In the genomic region with DNA sequence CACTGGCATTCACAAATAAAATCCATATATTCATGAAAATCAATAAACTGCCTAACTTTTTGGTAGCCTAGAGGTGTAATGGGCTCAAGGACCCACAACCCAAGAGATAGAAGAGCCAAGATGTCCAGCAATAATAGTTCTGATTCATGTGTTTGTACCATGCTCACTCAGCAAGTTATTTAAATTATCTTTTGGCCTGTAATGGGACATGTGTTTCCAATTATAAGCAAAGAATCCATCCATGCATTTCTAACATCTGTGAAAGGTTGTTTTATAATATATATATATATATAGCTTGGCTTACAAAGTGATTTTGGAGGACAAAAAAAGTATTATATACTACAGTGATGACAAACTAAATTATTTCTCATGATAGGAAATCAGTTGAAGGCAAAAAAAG, we compare ENCODE assay signal across 28 cellular contexts. TPM values are rescaled to one million over a fixed set of nuclear protein-coding genes. Genes with fewer than 3 reads are reported as not detected.
"Had no signal": no experiment of that assay in that cellular context is flagged by ENCODE, and none has a peak within 500 bp of the region (broad histone marks: within the 10 kb centered on the region; RNA-seq: fewer than 3 reads in every experiment).

No MANE protein-coding gene starts in this region.

- H3K9ac ChIP-seq: parathyroid adenoma had no signal

- H3K79me2 ChIP-seq: parathyroid adenoma had no signal

- H3K27me3 ChIP-seq: foreskin keratinocyte, spleen, testis, tibial nerve, upper lobe of right lung, vagina had no signal

- H3K4me1 Mint-ChIP-seq: endodermal cell; immature natural killer cell; stimulated activated naive CD8-positive, alpha-beta T cell treated with anti-CD3 and anti-CD28 coated beads, Interleukin-15, amount 100 ng/mL, for 72 hours had no signal

- H3K27me3 Mint-ChIP-seq: natural killer cell treated with Interleukin-12 subunit alpha and Interleukin-12 subunit beta and Interleukin-15 and Interleukin-18, amount 100 ng/mL, for 72 hours; stimulated activated memory B cell treated with anti-CD40 and anti-IgM and Interleukin-4, amounts not matched to agents 10 μg/mL and 1 μg/mL and 100 μg/mL, for 72 hours; stimulated activated naive CD8-positive, alpha-beta T cell treated with anti-CD3 and anti-CD28 coated beads, Interleukin-15, amount 100 ng/mL, for 72 hours had no signal

- H3K4me3 ChIP-seq: coronary artery, left ventricle myocardium inferior, lower lobe of right lung, psoas muscle, spleen, testis, tibial nerve, upper lobe of right lung, vagina had no signal

- ATAC-seq: foreskin keratinocyte; left cardiac atrium; lower lobe of right lung; natural killer cell treated with Interleukin-12 subunit alpha and Interleukin-12 subunit beta and Interleukin-15 and Interleukin-18, amount 100 ng/mL, for 72 hours; psoas muscle; sciatic nerve; stimulated activated naive CD8-positive, alpha-beta T cell treated with anti-CD3 and anti-CD28 coated beads, Interleukin-15, amount 100 ng/mL, for 72 hours; upper lobe of right lung had no signal

- H3K27ac Mint-ChIP-seq: endodermal cell; natural killer cell treated with Interleukin-12 subunit alpha and Interleukin-12 subunit beta and Interleukin-15 and Interleukin-18, amount 100 ng/mL, for 72 hours had no signal

- H3K4me1 ChIP-seq: foreskin keratinocyte, left ventricle myocardium inferior, lower lobe of right lung, parathyroid adenoma, psoas muscle, spleen, testis, upper lobe of right lung, vagina had no signal

- DNase-seq: effector CD4-positive, alpha-beta T cell; endodermal cell; erythroblast; foreskin keratinocyte; immature natural killer cell; left cardiac atrium; left ventricle myocardium inferior; lower lobe of right lung; mesenchymal stem cell; midbrain; occipital lobe; psoas muscle; retina; spleen; stimulated activated CD4-positive, alpha-beta T cell treated with anti-CD3 and anti-CD28 coated beads, Interleukin-15, amount 100 ng/mL, for 24 hours; stimulated activated CD4-positive, alpha-beta T cell treated with anti-CD3 and anti-CD28 coated beads, Interleukin-1b, Interleukin-23, amount 100 ng/mL, for 48 hours; stimulated activated CD4-positive, alpha-beta T cell treated with anti-CD3 and anti-CD28 coated beads, Interleukin-4, amount 100 ng/mL, for 24 hours; stimulated activated naive CD8-positive, alpha-beta T cell treated with anti-CD3 and anti-CD28 coated beads, Interleukin-15, amount 100 ng/mL, for 72 hours; testis; upper lobe of right lung had no signal

- H3K4me3 Mint-ChIP-seq: endodermal cell; immature natural killer cell; natural killer cell treated with Interleukin-12 subunit alpha and Interleukin-12 subunit beta and Interleukin-15 and Interleukin-18, amount 100 ng/mL, for 72 hours; stimulated activated memory B cell treated with anti-CD40 and anti-IgM and Interleukin-4, amounts not matched to agents 10 μg/mL and 1 μg/mL and 100 μg/mL, for 72 hours; stimulated activated naive CD8-positive, alpha-beta T cell treated with anti-CD3 and anti-CD28 coated beads, Interleukin-15, amount 100 ng/mL, for 72 hours had no signal

- H2AFZ ChIP-seq: parathyroid adenoma had no signal

- H3K9me3 ChIP-seq: left ventricle myocardium inferior, lower lobe of right lung, psoas muscle, spleen, testis, tibial nerve, upper lobe of right lung, vagina had no signal

- H3K27ac ChIP-seq: coronary artery, foreskin keratinocyte, left ventricle myocardium inferior, lower lobe of right lung, parathyroid adenoma, psoas muscle, spleen, testis, tibial nerve, upper lobe of right lung, vagina had no signal

- H3K9me3 Mint-ChIP-seq: endodermal cell; immature natural killer cell; natural killer cell treated with Interleukin-12 subunit alpha and Interleukin-12 subunit beta and Interleukin-15 and Interleukin-18, amount 100 ng/mL, for 72 hours; stimulated activated memory B cell treated with anti-CD40 and anti-IgM and Interleukin-4, amounts not matched to agents 10 μg/mL and 1 μg/mL and 100 μg/mL, for 72 hours; stimulated activated naive CD8-positive, alpha-beta T cell treated with anti-CD3 and anti-CD28 coated beads, Interleukin-15, amount 100 ng/mL, for 72 hours had no signal

RNA-seq across cellular contexts. Expression of a gene that starts 29.7 kb away (rescaled TPM):
- polyA plus RNA-seq: endothelial cell of umbilical vein had no signal
